Comparison of ENCODE assay signal across 8 cellular contexts in the genomic region with DNA sequence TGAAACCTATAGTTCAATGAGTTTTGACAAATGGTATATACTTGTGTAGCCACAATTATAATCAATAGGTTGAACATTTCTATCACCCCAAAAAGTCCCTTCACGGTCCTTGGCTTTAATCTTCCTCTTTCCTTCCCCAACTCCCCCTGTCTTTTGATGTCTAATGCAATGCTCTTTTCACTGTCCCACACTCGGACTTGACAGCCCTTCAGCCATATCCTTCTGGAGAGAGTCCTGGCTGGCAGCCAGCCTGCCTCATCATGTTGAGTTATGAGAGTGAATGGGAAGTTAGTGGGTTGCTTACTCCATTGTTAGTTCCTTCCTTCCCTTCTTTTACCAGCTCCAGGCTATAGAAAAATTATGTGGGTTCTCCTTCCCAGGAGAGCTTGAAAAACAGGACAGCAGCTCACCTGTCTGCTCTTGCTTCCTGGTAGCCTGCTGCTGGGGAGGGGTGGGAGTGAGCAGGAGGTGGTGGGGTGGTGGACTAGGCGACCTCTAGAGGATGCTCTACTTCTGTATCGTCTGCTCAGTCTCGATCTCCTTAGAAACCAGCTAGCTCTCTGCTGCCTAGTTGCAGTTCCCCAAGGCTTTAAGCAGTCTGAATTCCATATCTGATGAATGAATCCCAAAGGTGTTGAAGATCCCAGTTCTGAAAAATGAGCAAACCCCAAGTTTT. TPM values are rescaled to one million over a fixed set of nuclear protein-coding genes. Genes with fewer than 3 reads are reported as not detected.
DNase-seq lines count a peak whose midpoint lies in the region; ATAC-seq, FAIRE-seq and TF ChIP-seq lines count a peak whose summit lies in the region.
"Not testable (repeated sequence)": the region's sequence is repeated elsewhere in the genome, so short reads cannot be mapped to it uniquely, and the experiment has no call there.

No MANE protein-coding gene starts in this region.

- not testable (repeated sequence) for H3K4me2 ChIP-seq in GM12878 (ENCODE audit: control insufficient read depth, insufficient read depth)

- not testable (repeated sequence) for H3K4me3 ChIP-seq in Caco-2 (ENCODE audit: low read depth, low read length); RWPE2 (ENCODE audit: severe bottlenecking); GM12878; right cardiac atrium (ENCODE audit: low read length); pancreas

- not testable (repeated sequence) for H3K36me3 Mint-ChIP-seq in Caco-2 (ENCODE audit: insufficient read depth, unreplicated experiment)

- H3K4me1 ChIP-seq in Caco-2; RWPE2 (ENCODE audit: insufficient read depth, poor library complexity, severe bottlenecking); GM12878 (ENCODE audit: control insufficient read depth, insufficient read depth, low read length); right cardiac atrium (ENCODE audit: control insufficient read depth, insufficient read depth, low read length); pancreas: not testable (repeated sequence)

- WGBS in GM12878 (ENCODE audit: insufficient coverage, insufficient replicate concordance, low lambda C conversion rate, missing lambda C conversion rate): 67% methylated on average over 1 of the region's 5 CpGs
- WGBS in right cardiac atrium: 16% methylated on average over 2 of the region's 5 CpGs
- 49 to 58% methylated on average over 2 of the region's 5 CpGs for WGBS in pancreas, 2 donors

- H3K27me3 Mint-ChIP-seq in Caco-2 (ENCODE audit: insufficient read depth, unreplicated experiment): not testable (repeated sequence)

- TF ChIP-seq POLR2A in GM12878 (IDR thresholded peaks at IDR 0.05; ENCODE audit: low read depth, low read length): not testable (repeated sequence)

- peak; percentile 22 to 33 for DNase-seq in Caco-2
- DNase-seq in RWPE2 (ENCODE audit: low spot score); GM12878 (ENCODE audit: low read depth, low spot score); right cardiac atrium; pancreas: not testable (repeated sequence)

- H3K27ac Mint-ChIP-seq in Caco-2 (ENCODE audit: unreplicated experiment): not testable (repeated sequence)

- peak; percentile 80 for ATAC-seq in GM19463 (IDR thresholded peaks at IDR 0.05; ENCODE audit: unreplicated experiment)
- peak; percentile 80 for ATAC-seq in HG02678 (IDR thresholded peaks at IDR 0.05; ENCODE audit: unreplicated experiment)
- peak; percentile 55 for ATAC-seq in HG03135 (IDR thresholded peaks at IDR 0.05; ENCODE audit: unreplicated experiment)
- ATAC-seq in RWPE2 (ENCODE audit: low read depth): peak; percentile 74
- peak; percentile 95 for ATAC-seq in GM12878
- peak; percentile 74 to 75 for ATAC-seq in right cardiac atrium
- peak in 3 of 4 donors; percentile 87 to 92 (median 89) for ATAC-seq in pancreas

- not testable (repeated sequence) for TF ChIP-seq EP300 in GM12878 (IDR thresholded peaks at IDR 0.05; ENCODE audit: borderline replicate concordance in 1 of 2, control insufficient read depth in 1 of 2, low read depth in 2 of 2, low read length in 2 of 2)

- not testable (repeated sequence) for H3K4me1 Mint-ChIP-seq in Caco-2 (ENCODE audit: low read depth, unreplicated experiment)

- POLR2A ChIA-PET in Caco-2 (lab: Charles Lee); GM12878 (lab: Charles Lee): not testable (repeated sequence)

- FAIRE-seq in GM12878 (lab: Jason Lieb, UNC); pancreas (lab: Jason Lieb, UNC): not testable (repeated sequence)

- not testable (repeated sequence) for H3K9me3 ChIP-seq in Caco-2; RWPE2 (ENCODE audit: severe bottlenecking); GM12878 (replicated peaks; ENCODE audit: control insufficient read depth, insufficient read depth, low read length); right cardiac atrium (ENCODE audit: control insufficient read depth, low read length); pancreas

- H3K79me2 ChIP-seq in GM12878 (ENCODE audit: control insufficient read depth, insufficient read depth, low read length): not testable (repeated sequence)

- in situ Hi-C loops in GM12878 (cut with MboI): not testable (repeated sequence)

- TF ChIP-seq CTCF in Caco-2 (IDR thresholded peaks at IDR 0.05; ENCODE audit: insufficient read depth in 1 of 2, low read depth in 1 of 2, low read length in 1 of 2, severe bottlenecking in 1 of 2, unreplicated experiment in 1 of 2); RWPE2 (IDR thresholded peaks at IDR 0.05; ENCODE audit: poor library complexity, severe bottlenecking); GM12878 (IDR thresholded peaks at IDR 0.05 in 2 of 3, conservative IDR thresholded peaks at IDR 0.05 in 1 of 3; ENCODE audit: control insufficient read depth in 2 of 3, extremely low read depth in 1 of 3, insufficient read depth in 1 of 3, low read depth in 3 of 3, low read length in 3 of 3); pancreas (IDR thresholded peaks at IDR 0.05): not testable (repeated sequence)

- not testable (repeated sequence) for TF ChIP-seq RAD21 in GM12878 (IDR thresholded peaks at IDR 0.05; ENCODE audit: insufficient read depth, low read depth, low read length)

- H3K27ac ChIP-seq in RWPE2 (ENCODE audit: poor library complexity, severe bottlenecking); GM12878 (ENCODE audit: control insufficient read depth, insufficient read depth); right cardiac atrium (ENCODE audit: low read length); pancreas: not testable (repeated sequence)

- H3K36me3 ChIP-seq in Caco-2 (ENCODE audit: control insufficient read depth, insufficient read depth, low read length); RWPE2 (ENCODE audit: low read depth); GM12878 (ENCODE audit: control insufficient read depth in 2 of 2, insufficient read depth in 2 of 2, low read length in 1 of 2); pancreas: not testable (repeated sequence)

- H2AFZ ChIP-seq in GM12878 (ENCODE audit: control insufficient read depth, low read depth, low read length): not testable (repeated sequence)

- intact Hi-C loops in Caco-2 (cut with micrococcal nuclease; ENCODE audit: unreplicated experiment); GM12878 (cut with micrococcal nuclease; ENCODE audit: unreplicated experiment); right cardiac atrium (cut with DNase I); pancreas (cut with DNase I): not testable (repeated sequence)

- not testable (repeated sequence) for H3K9me3 Mint-ChIP-seq in Caco-2 (ENCODE audit: unreplicated experiment)

- not testable (repeated sequence) for H4K20me1 ChIP-seq in GM12878 (ENCODE audit: control insufficient read depth, insufficient read depth)

- CTCF ChIA-PET in Caco-2 (lab: Charles Lee); GM12878 (lab: Yijun Ruan, JAX): not testable (repeated sequence)

- H3K27me3 ChIP-seq in Caco-2 (replicated peaks; ENCODE audit: control insufficient read depth, insufficient read depth, low read length); RWPE2 (ENCODE audit: insufficient read depth, poor library complexity, severe bottlenecking); GM12878 (replicated peaks in 1 of 2; ENCODE audit: control insufficient read depth in 2 of 2, insufficient read depth in 2 of 2, low read length in 1 of 2); right cardiac atrium (ENCODE audit: control insufficient read depth, insufficient read depth); pancreas: not testable (repeated sequence)

- not testable (repeated sequence) for H3K4me3 Mint-ChIP-seq in Caco-2 (ENCODE audit: unreplicated experiment)

- RAD21 ChIA-PET in GM12878 (lab: Charles Lee; ENCODE audit: unreplicated experiment): not testable (repeated sequence)

- H3K9ac ChIP-seq in GM12878 (ENCODE audit: control insufficient read depth, insufficient read depth, low read length): not testable (repeated sequence)

- not testable (repeated sequence) for BruUV-seq in Caco-2 (replicated peaks; lab: Mats Ljungman, UMichigan); GM12878 (replicated peaks; lab: Mats Ljungman, UMichigan)

- SMC1A ChIA-PET in GM12878 (lab: Charles Lee; ENCODE audit: uncharacterized antibody, unreplicated experiment): not testable (repeated sequence)

RNA-seq across cellular contexts. Expression of gene SRGAP2, which starts 29.8 kb away (rescaled TPM):
- total RNA-seq in Caco-2 (2022): 23.7 and 29.1 TPM in 2 replicates
- 26.8 and 33.2 TPM in 2 replicates for total RNA-seq in GM12878 (2013; cell fraction: nucleolus; rRNA removed)
- total RNA-seq in GM12878 (2014; rRNA removed): 8.6 and 9.8 TPM in 2 replicates
- 4.9 and 5.1 TPM in 2 replicates for total RNA-seq in GM12878 (2014; rRNA removed; fragmentation: Illumina TruSeq; extraction: Trizol)
- 11.6 and 13.6 TPM in 2 replicates for total RNA-seq in GM12878 (2021)
- 4.1 TPM for polyA plus RNA-seq in GM12878 (2011; ENCODE audit: low read depth)
- polyA plus RNA-seq in GM12878 (2011; rRNA removed): 5.5 and 5.7 TPM in 2 replicates
- polyA plus RNA-seq in GM12878 (2011; cell fraction: cytosol; rRNA removed): 8.2 and 8.6 TPM in 2 replicates
- 15.1 and 22.1 TPM in 2 replicates for polyA plus RNA-seq in GM12878 (2011; cell fraction: nucleus; rRNA removed)
- 6.8 and 7.0 TPM in 2 replicates for polyA plus RNA-seq in GM12878 (2012)
- 5.3 and 6.9 TPM in 2 replicates for polyA plus RNA-seq in GM12878 (2014; fragmentation: Illumina TruSeq; extraction: Trizol)
- polyA plus RNA-seq in GM12878 (2014; fragmentation: Nextera tagmentation; extraction: Ambion mirVana): 1 to 10 TPM; 1.2 to 2.5 TPM
- 7.2 and 8.2 TPM in 2 replicates for polyA plus RNA-seq in GM12878 (2014; rRNA removed)
- 10 to 100 TPM; 12.1 to 15.0 TPM for polyA plus RNA-seq in GM12878 (2016; fragmentation: Nextera tagmentation; extraction: Ambion mirVana)
- 12.9 and 17.4 TPM in 2 replicates for polyA minus RNA-seq in GM12878 (2011; rRNA and poly(A)+ RNA removed)
- polyA minus RNA-seq in GM12878 (2011; cell fraction: cytosol; rRNA and poly(A)+ RNA removed): 5.3 and 5.5 TPM in 2 replicates
- 20.1 and 48.2 TPM in 2 replicates for polyA minus RNA-seq in GM12878 (2011; cell fraction: nucleus; rRNA and poly(A)+ RNA removed)
- 10 to 100 TPM; 24.5 to 37.0 (median 32.4) TPM for total RNA-seq in right cardiac atrium
- 11.5 TPM for polyA plus RNA-seq in right cardiac atrium
- 10 to 100 TPM in 5 of 6 donors, 1 to 10 TPM in 1; 8.0 to 36.3 (median 13.3) TPM for total RNA-seq in pancreas
- polyA plus RNA-seq in pancreas: 10 to 100 TPM in 1 of 2 donors, 1 to 10 TPM in 1; 9.2 to 12.8 TPM

RNA-seq across cellular contexts. Expression of gene FAM72A, which starts 30.5 kb away (rescaled TPM):
- total RNA-seq in Caco-2 (2022) (12.1 and 12.3 TPM in 2 replicates), GM12878 (2014; rRNA removed) (12.8 and 14.1 TPM in 2 replicates), GM12878 (2014; rRNA removed; fragmentation: Illumina TruSeq; extraction: Trizol) (17.4 and 19.3 TPM in 2 replicates), GM12878 (2021) (14.2 and 15.0 TPM in 2 replicates), right cardiac atrium (1 to 10 TPM; 1.0 to 3.9 (median 1.7) TPM), pancreas (1 to 10 TPM in 1 of 6 donors, under 1 TPM in 2, not detected in 3; 0.98 to 1.6 (median 0.98) TPM)
- 12.2 and 13.6 TPM in 2 replicates for total RNA-seq in GM12878 (2013; cell fraction: nucleolus; rRNA removed)
- 3.1 TPM for polyA plus RNA-seq in GM12878 (2011; ENCODE audit: low read depth)
- polyA plus RNA-seq in GM12878 (2011; rRNA removed) (36.7 and 49.1 TPM in 2 replicates), GM12878 (2014; fragmentation: Illumina TruSeq; extraction: Trizol) (22.5 and 30.6 TPM in 2 replicates), GM12878 (2014; fragmentation: Nextera tagmentation; extraction: Ambion mirVana) (10 to 100 TPM in 1 of 2 experiments, 1 to 10 TPM in 1; 7.5 to 10.2 TPM), GM12878 (2014; rRNA removed) (15.7 and 19.7 TPM in 2 replicates), GM12878 (2016; fragmentation: Nextera tagmentation; extraction: Ambion mirVana) (10 to 100 TPM; 25.7 to 28.3 TPM), right cardiac atrium (1.1 TPM), pancreas (under 1 TPM; 0.63 to 0.84 TPM)
- polyA plus RNA-seq in GM12878 (2011; cell fraction: cytosol; rRNA removed): 19.4 and 23.0 TPM in 2 replicates
- 19.2 and 26.0 TPM in 2 replicates for polyA plus RNA-seq in GM12878 (2011; cell fraction: nucleus; rRNA removed)
- polyA plus RNA-seq in GM12878 (2012): 6.1 and 10.7 TPM in 2 replicates
- polyA minus RNA-seq in GM12878 (2011; rRNA and poly(A)+ RNA removed): 34.9 and 43.5 TPM in 2 replicates
- 9.0 and 10.8 TPM in 2 replicates for polyA minus RNA-seq in GM12878 (2011; cell fraction: cytosol; rRNA and poly(A)+ RNA removed)
- 12.8 and 17.7 TPM in 2 replicates for polyA minus RNA-seq in GM12878 (2011; cell fraction: nucleus; rRNA and poly(A)+ RNA removed)
